11 cellular contexts compared by ENCODE assay signal in the genomic region with DNA sequence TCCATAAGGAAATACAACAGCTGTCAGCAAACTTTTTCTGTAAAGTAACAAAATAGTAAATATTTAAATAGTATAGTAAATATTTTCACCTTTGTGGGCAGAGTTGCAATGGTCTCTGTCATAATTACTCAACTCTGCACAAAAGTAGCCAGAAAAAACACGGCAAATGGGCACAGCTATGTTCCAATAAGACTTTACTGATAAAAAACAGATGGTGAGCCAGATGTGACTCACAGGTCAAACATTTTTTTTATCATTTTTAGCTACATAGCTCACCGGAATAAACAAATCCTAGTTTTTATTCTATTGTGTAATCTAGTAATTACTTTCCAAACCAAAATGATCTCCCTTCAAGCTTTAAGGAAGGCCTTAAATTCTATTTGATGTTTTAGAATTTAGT. TPM values are rescaled to one million over a fixed set of nuclear protein-coding genes. Genes with fewer than 3 reads are reported as not detected.
A peak's percentile ranks its signal among the peaks of the same experiment; 100 is the strongest.
DNase-seq lines count a peak whose midpoint lies in the region; ATAC-seq and TF ChIP-seq lines count a peak whose summit lies in the region.
"Had no signal": no experiment of that assay in that cellular context is flagged by ENCODE, and none has a peak within 500 bp of the region (broad histone marks: within the 10 kb centered on the region; RNA-seq: fewer than 3 reads in every experiment).

No MANE protein-coding gene starts in this region.

- intact Hi-C loops in stomach (cut with DNase I; ENCODE audit: low total_unique reads), result no loop called here

- TF ChIP-seq EP300 in stomach (IDR thresholded peaks at IDR 0.05), result no peak

- H3K36me3 ChIP-seq in stomach, result peaks cover 5 to 42% (median 31%) of the 10 kb centered on the region in 4 donors
- H3K36me3 ChIP-seq: ascending aorta had no signal

- H3K27me3 ChIP-seq in stomach, result no peaks in the 10 kb centered on the region
- H3K27me3 ChIP-seq: ascending aorta had no signal

- ATAC-seq in SK-N-SH treated with all-trans-retinoic acid at 6 μM for 48 hours (peak; percentile 79), HG02970 (IDR thresholded peaks at IDR 0.05; ENCODE audit: low FRiP score, unreplicated experiment) (no peak), HG02981 (IDR thresholded peaks at IDR 0.05; ENCODE audit: unreplicated experiment) (no peak)

- peak overlapping the region in 4 of 5 donors; percentile 2 to 62 (median 35) for H3K27ac ChIP-seq in stomach

- peak; percentile 94 for DNase-seq in HCEC 1CT
- peak; percentile 90 to 94 for DNase-seq in foreskin fibroblast
- DNase-seq in stomach, result no peak
- DNase-seq in stimulated activated CD8-positive, alpha-beta memory T cell treated with anti-CD3 and anti-CD28 coated beads, Interleukin-4, amount 100 ng/mL, for 48 hours, result no peak
- DNase-seq in activated gamma-delta T cell (lab: John Stamatoyannopoulos, UW), result no peak
- DNase-seq: activated B cell treated with CpG ODN at 0.5 μM for 24 hours had no signal

- WGBS in stomach, 5 donors, result 19 to 31% (median 25%) methylated on average over 2 of the region's 2 CpGs

- peaks cover 3 to 24% (median 12%) of the 10 kb centered on the region in 4 donors for H3K4me1 ChIP-seq in stomach

- TF ChIP-seq POLR2A in stomach (IDR thresholded peaks at IDR 0.05), result no peak

- H3K4me3 ChIP-seq in foreskin fibroblast (ENCODE audit: low read depth in 1 of 2, low read length in 2 of 2) (no peak overlapping the region), stomach (no peak overlapping the region)
- H3K4me3 ChIP-seq: ascending aorta, skin epidermis had no signal

- H3K9me3 ChIP-seq in stomach, result no peaks in the 10 kb centered on the region
- H3K9me3 ChIP-seq: ascending aorta had no signal

- TF ChIP-seq CTCF in foreskin fibroblast (IDR thresholded peaks at IDR 0.05; ENCODE audit: low read depth, low read length), result no peak
- no peak for TF ChIP-seq CTCF in stomach (IDR thresholded peaks at IDR 0.05)

TF ChIP-seq in SK-N-SH treated with all-trans-retinoic acid at 6 μM for 48 hours, 23 proteins besides CTCF, POLR2A, EP300 and RAD21:
- TF ChIP-seq BACH2 (CRISPR knock-in tag; IDR thresholded peaks at IDR 0.05; ENCODE audit: borderline replicate concordance) (no peak), ZNF8 (CRISPR knock-in tag; IDR thresholded peaks at IDR 0.05) (0 out of 2 replicates have a peak, but pooled peaks have one; percentile 36), TCF4 (CRISPR knock-in tag; IDR thresholded peaks at IDR 0.05; ENCODE audit: borderline replicate concordance) (peak; percentile 94), OSR1 (CRISPR knock-in tag; IDR thresholded peaks at IDR 0.05) (no peak), ISL1 (CRISPR knock-in tag; IDR thresholded peaks at IDR 0.05) (peak; percentile 79)
- TF ChIP-seq, protein P1, sequence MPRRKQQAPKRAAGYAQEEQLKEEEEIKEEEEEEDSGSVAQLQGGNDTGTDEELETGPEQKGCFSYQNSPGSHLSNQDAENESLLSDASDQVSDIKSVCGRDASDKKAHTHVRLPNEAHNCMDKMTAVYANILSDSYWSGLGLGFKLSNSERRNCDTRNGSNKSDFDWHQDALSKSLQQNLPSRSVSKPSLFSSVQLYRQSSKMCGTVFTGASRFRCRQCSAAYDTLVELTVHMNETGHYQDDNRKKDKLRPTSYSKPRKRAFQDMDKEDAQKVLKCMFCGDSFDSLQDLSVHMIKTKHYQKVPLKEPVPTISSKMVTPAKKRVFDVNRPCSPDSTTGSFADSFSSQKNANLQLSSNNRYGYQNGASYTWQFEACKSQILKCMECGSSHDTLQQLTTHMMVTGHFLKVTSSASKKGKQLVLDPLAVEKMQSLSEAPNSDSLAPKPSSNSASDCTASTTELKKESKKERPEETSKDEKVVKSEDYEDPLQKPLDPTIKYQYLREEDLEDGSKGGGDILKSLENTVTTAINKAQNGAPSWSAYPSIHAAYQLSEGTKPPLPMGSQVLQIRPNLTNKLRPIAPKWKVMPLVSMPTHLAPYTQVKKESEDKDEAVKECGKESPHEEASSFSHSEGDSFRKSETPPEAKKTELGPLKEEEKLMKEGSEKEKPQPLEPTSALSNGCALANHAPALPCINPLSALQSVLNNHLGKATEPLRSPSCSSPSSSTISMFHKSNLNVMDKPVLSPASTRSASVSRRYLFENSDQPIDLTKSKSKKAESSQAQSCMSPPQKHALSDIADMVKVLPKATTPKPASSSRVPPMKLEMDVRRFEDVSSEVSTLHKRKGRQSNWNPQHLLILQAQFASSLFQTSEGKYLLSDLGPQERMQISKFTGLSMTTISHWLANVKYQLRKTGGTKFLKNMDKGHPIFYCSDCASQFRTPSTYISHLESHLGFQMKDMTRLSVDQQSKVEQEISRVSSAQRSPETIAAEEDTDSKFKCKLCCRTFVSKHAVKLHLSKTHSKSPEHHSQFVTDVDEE (CRISPR knock-in tag; IDR thresholded peaks at IDR 0.05), result 0 out of 2 replicates have a peak, but pooled peaks have one; percentile 12
- TF ChIP-seq, protein P2, sequence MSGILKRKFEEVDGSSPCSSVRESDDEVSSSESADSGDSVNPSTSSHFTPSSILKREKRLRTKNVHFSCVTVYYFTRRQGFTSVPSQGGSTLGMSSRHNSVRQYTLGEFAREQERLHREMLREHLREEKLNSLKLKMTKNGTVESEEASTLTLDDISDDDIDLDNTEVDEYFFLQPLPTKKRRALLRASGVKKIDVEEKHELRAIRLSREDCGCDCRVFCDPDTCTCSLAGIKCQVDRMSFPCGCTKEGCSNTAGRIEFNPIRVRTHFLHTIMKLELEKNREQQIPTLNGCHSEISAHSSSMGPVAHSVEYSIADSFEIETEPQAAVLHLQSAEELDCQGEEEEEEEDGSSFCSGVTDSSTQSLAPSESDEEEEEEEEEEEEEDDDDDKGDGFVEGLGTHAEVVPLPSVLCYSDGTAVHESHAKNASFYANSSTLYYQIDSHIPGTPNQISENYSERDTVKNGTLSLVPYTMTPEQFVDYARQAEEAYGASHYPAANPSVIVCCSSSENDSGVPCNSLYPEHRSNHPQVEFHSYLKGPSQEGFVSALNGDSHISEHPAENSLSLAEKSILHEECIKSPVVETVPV (CRISPR knock-in tag; IDR thresholded peaks at IDR 0.05), result peak; percentile 53; the same call in 1 of the 2 replicates
- TF ChIP-seq, protein P3, sequence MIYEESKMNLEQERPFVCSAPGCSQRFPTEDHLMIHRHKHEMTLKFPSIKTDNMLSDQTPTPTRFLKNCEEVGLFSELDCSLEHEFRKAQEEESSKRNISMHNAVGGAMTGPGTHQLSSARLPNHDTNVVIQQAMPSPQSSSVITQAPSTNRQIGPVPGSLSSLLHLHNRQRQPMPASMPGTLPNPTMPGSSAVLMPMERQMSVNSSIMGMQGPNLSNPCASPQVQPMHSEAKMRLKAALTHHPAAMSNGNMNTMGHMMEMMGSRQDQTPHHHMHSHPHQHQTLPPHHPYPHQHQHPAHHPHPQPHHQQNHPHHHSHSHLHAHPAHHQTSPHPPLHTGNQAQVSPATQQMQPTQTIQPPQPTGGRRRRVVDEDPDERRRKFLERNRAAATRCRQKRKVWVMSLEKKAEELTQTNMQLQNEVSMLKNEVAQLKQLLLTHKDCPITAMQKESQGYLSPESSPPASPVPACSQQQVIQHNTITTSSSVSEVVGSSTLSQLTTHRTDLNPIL (CRISPR knock-in tag; IDR thresholded peaks at IDR 0.05; ENCODE audit: low read depth), result 0 out of 2 replicates have a peak, but pooled peaks have one; percentile 23

RNA-seq across cellular contexts. Expression of a gene that starts 55.3 kb away (rescaled TPM):
- total RNA-seq in stomach, result 10 to 100 TPM in 4 of 5 donors, 1 to 10 TPM in 1; 4.9 to 24.2 (median 21.6) TPM
- polyA plus RNA-seq in stomach, result 1 to 10 TPM; 2.6 to 4.0 (median 4.0) TPM

Comparison
In these comparisons a context has a peak if more than half of its experiments do, and no peak if none do; other contexts are left out.
1. DNase-seq: peak in HCEC 1CT (single experiment) and foreskin fibroblast (2 of 2); none in stomach (single experiment), stimulated activated CD8-positive, alpha-beta memory T cell treated with anti-CD3 and anti-CD28 coated beads, Interleukin-4, amount 100 ng/mL, for 48 hours (single experiment) and activated gamma-delta T cell (single experiment).